In genomic region chr5:31996909-31997308, GRCh38 we compare ENCODE assay signal across 27 cellular contexts.
"Had no signal": no experiment of that assay in that cellular context is flagged by ENCODE, and none has a peak within 500 bp of the region (broad histone marks: within the 10 kb centered on the region; RNA-seq: fewer than 3 reads in every experiment).

No MANE protein-coding gene starts in this region.

- H3K4me2 ChIP-seq: hepatocyte had no signal

- H3K27ac ChIP-seq: colonic mucosa, esophagus muscularis mucosa, foreskin keratinocyte, gastroesophageal sphincter, heart left ventricle, hepatocyte, neutrophil, prostate gland, skin epidermis, spleen, testis, tibial artery had no signal

- H3K9me3 Mint-ChIP-seq: dendritic cell treated with granulocyte-macrophage colony-stimulating factor and Interleukin-4, amounts not matched to agents 40 ng/mL and 50 ng/mL, for 4 days; endodermal cell; memory B cell; natural killer cell treated with Interleukin-12 subunit alpha and Interleukin-12 subunit beta and Interleukin-15 and Interleukin-18, amount 100 ng/mL, for 72 hours; neural crest cell; stimulated activated memory B cell treated with anti-CD40 and anti-IgM and Interleukin-4, amounts not matched to agents 10 μg/mL and 1 μg/mL and 100 μg/mL, for 72 hours had no signal

- H3K27ac Mint-ChIP-seq: dendritic cell treated with granulocyte-macrophage colony-stimulating factor and Interleukin-4, amounts not matched to agents 40 ng/mL and 50 ng/mL, for 4 days; endodermal cell; memory B cell; natural killer cell treated with Interleukin-12 subunit alpha and Interleukin-12 subunit beta and Interleukin-15 and Interleukin-18, amount 100 ng/mL, for 72 hours; stimulated activated memory B cell treated with anti-CD40 and anti-IgM and Interleukin-4, amounts not matched to agents 10 μg/mL and 1 μg/mL and 100 μg/mL, for 72 hours; type B pancreatic cell had no signal

- H2AFZ ChIP-seq: hepatocyte had no signal

- H3K36me3 ChIP-seq: colonic mucosa, neutrophil, prostate gland, spleen had no signal

- H3K27me3 Mint-ChIP-seq: dendritic cell treated with granulocyte-macrophage colony-stimulating factor and Interleukin-4, amounts not matched to agents 40 ng/mL and 50 ng/mL, for 4 days had no signal

- H3K4me1 Mint-ChIP-seq: memory B cell; neural crest cell; stimulated activated memory B cell treated with anti-CD40 and anti-IgM and Interleukin-4, amounts not matched to agents 10 μg/mL and 1 μg/mL and 100 μg/mL, for 72 hours had no signal

- H3K4me3 Mint-ChIP-seq: dendritic cell treated with granulocyte-macrophage colony-stimulating factor and Interleukin-4, amounts not matched to agents 40 ng/mL and 50 ng/mL, for 4 days; endodermal cell; memory B cell; natural killer cell treated with Interleukin-12 subunit alpha and Interleukin-12 subunit beta and Interleukin-15 and Interleukin-18, amount 100 ng/mL, for 72 hours; neural crest cell; stimulated activated memory B cell treated with anti-CD40 and anti-IgM and Interleukin-4, amounts not matched to agents 10 μg/mL and 1 μg/mL and 100 μg/mL, for 72 hours; type B pancreatic cell had no signal

- H3K9me3 ChIP-seq: colonic mucosa, esophagus muscularis mucosa, gastroesophageal sphincter, heart left ventricle, neutrophil, prostate gland, spleen, testis, tibial artery had no signal

- DNase-seq: colonic mucosa; effector CD8-positive, alpha-beta T cell; endodermal cell; foreskin keratinocyte; heart left ventricle; kidney; right cardiac atrium; stimulated activated CD4-positive, alpha-beta T cell treated with anti-CD3 and anti-CD28 coated beads, Interleukin-4, amount 100 ng/mL, for 4 hours; stimulated activated naive CD8-positive, alpha-beta T cell treated with anti-CD3 and anti-CD28 coated beads, Interleukin-15, Interleukin-2, amounts not matched to agents 100 U/mL and 50 U/mL, for 24 hours; substantia nigra; testis; tibial artery had no signal

- H3K27me3 ChIP-seq: colonic mucosa, esophagus muscularis mucosa, foreskin keratinocyte, gastroesophageal sphincter, heart left ventricle, hepatocyte, neutrophil, spleen, testis, tibial artery had no signal

- H3K4me3 ChIP-seq: colonic mucosa, esophagus muscularis mucosa, gastroesophageal sphincter, heart left ventricle, hepatocyte, lung, prostate gland, skin epidermis, spleen, testis, tibial artery had no signal

- ATAC-seq: foreskin keratinocyte; gastroesophageal sphincter; heart left ventricle; left lobe of liver; natural killer cell treated with Interleukin-12 subunit alpha and Interleukin-12 subunit beta and Interleukin-15 and Interleukin-18, amount 100 ng/mL, for 72 hours; right cardiac atrium; stimulated activated memory B cell treated with anti-CD40 and anti-IgM and Interleukin-4, amounts not matched to agents 10 μg/mL and 1 μg/mL and 100 μg/mL, for 72 hours; stimulated activated naive CD8-positive, alpha-beta T cell treated with anti-CD3 and anti-CD28 coated beads, Interleukin-15, Interleukin-2, amounts not matched to agents 100 U/mL and 50 U/mL, for 24 hours had no signal

- H3K79me2 ChIP-seq: hepatocyte had no signal

- H3K4me1 ChIP-seq: colonic mucosa, foreskin keratinocyte, gastroesophageal sphincter, prostate gland, spleen had no signal

- H3K36me3 Mint-ChIP-seq: memory B cell; natural killer cell treated with Interleukin-12 subunit alpha and Interleukin-12 subunit beta and Interleukin-15 and Interleukin-18, amount 100 ng/mL, for 72 hours; stimulated activated memory B cell treated with anti-CD40 and anti-IgM and Interleukin-4, amounts not matched to agents 10 μg/mL and 1 μg/mL and 100 μg/mL, for 72 hours; type B pancreatic cell had no signal
